In the genomic region with DNA sequence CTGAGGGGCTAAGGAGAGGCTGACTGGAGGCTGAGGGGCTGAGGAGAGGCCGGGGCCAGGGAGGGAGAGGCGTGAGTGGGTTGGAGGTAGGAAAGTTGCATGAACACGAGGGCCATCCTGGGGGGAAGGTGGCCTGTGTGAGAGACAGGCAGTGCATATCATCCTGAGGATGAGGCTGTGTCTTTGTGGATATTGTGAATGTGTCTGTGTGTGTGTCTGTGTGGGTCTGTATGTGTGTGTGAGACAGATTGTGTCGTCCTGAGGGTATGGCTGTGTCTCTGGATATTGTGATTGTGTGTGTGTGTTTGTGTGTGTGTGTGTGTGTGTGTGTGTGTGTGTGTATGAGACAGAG, we compare ENCODE assay signal across 8 cellular contexts. TPM values are rescaled to one million over a fixed set of nuclear protein-coding genes. Genes with fewer than 3 reads are reported as not detected.
DNase-seq lines count a peak whose midpoint lies in the region; ATAC-seq and TF ChIP-seq lines count a peak whose summit lies in the region.

No MANE protein-coding gene starts in this region.

- 0 to 4% methylated on average over 3 to 4 of the region's 4 CpGs for WGBS in esophagus squamous epithelium, 2 donors

- H4K20me1 ChIP-seq in OCI-LY7 (ENCODE audit: insufficient read depth, low read length), result no peaks in the 10 kb centered on the region

- no peak for ATAC-seq in HG03039 (IDR thresholded peaks at IDR 0.05; ENCODE audit: unreplicated experiment)
- ATAC-seq in HG02763 (IDR thresholded peaks at IDR 0.05; ENCODE audit: unreplicated experiment), result no peak

- no peak for TF ChIP-seq CTCF in OCI-LY7 (conservative IDR thresholded peaks at IDR 0.05; ENCODE audit: low read length)
- no peak for TF ChIP-seq CTCF in esophagus squamous epithelium (IDR thresholded peaks at IDR 0.05)
- no peak for TF ChIP-seq CTCF in parathyroid adenoma (IDR thresholded peaks at IDR 0.05)

- peak overlapping the region; percentile 75 for H3K4me2 ChIP-seq in OCI-LY7 (ENCODE audit: low read length)
- H3K4me2 ChIP-seq in parathyroid adenoma (ENCODE audit: low read length), result peak overlapping the region; percentile 66

- peak overlapping the region; percentile 31 for H3K9ac ChIP-seq in parathyroid adenoma

- CTCF ChIA-PET in OCI-LY7 (lab: Charles Lee; ENCODE audit: unreplicated experiment), result no interaction called here

- H2AFZ ChIP-seq in OCI-LY7 (ENCODE audit: low read length), result peak overlapping the region; percentile 84
- H2AFZ ChIP-seq in parathyroid adenoma, result peak overlapping the region; percentile 93

- POLR2A ChIA-PET in OCI-LY7 (lab: Charles Lee), result no interaction called here

- H3K27me3 ChIP-seq in esophagus squamous epithelium, result no peaks in the 10 kb centered on the region
- no peaks in the 10 kb centered on the region for H3K27me3 ChIP-seq in parathyroid adenoma (ENCODE audit: control insufficient read depth, insufficient read depth, low read length)

- H3K4me1 ChIP-seq in OCI-LY7 (ENCODE audit: insufficient read depth, low read length, poor library complexity, severe bottlenecking) (peaks cover 5% of the 10 kb centered on the region), esophagus squamous epithelium (peaks cover 0 to 21% (median 9%) of the 10 kb centered on the region in 3 donors), parathyroid adenoma (no peaks in the 10 kb centered on the region)

- H3K4me3 ChIP-seq in OCI-LY7 (ENCODE audit: low read depth, low read length, poor library complexity, severe bottlenecking) (peak overlapping the region; percentile 93), esophagus squamous epithelium (peak overlapping the region; percentile 80 to 100 (median 90)), parathyroid adenoma (ENCODE audit: low read depth, low read length) (peak overlapping the region; percentile 71)

- intact Hi-C loops in OCI-LY7 (cut with micrococcal nuclease; ENCODE audit: unreplicated experiment), result no loop called here
- intact Hi-C loops in esophagus squamous epithelium (cut with DNase I), result no loop called here

- TF ChIP-seq POLR2A in esophagus squamous epithelium (IDR thresholded peaks at IDR 0.05), result no peak

- no TSS peak for BruUV-seq in OCI-LY7 (replicated peaks; lab: Mats Ljungman, UMichigan)

- H3K9me2 ChIP-seq in OCI-LY7 (ENCODE audit: insufficient read depth, low read length), result no peaks in the 10 kb centered on the region

- peaks cover 5% of the 10 kb centered on the region; the same call in 1 of the 2 replicates for H3K79me2 ChIP-seq in OCI-LY7 (ENCODE audit: insufficient read depth, low read depth, low read length)
- peaks cover 11% of the 10 kb centered on the region for H3K79me2 ChIP-seq in parathyroid adenoma

- H3K9me3 ChIP-seq in OCI-LY7 (ENCODE audit: low read length) (no peaks in the 10 kb centered on the region), esophagus squamous epithelium (peaks cover 0 to 29% (median 0%) of the 10 kb centered on the region in 3 donors), parathyroid adenoma (ENCODE audit: control insufficient read depth, low read length) (no peaks in the 10 kb centered on the region)

- no peak overlapping the region for H3K27ac ChIP-seq in OCI-LY7 (ENCODE audit: low read depth, low read length, poor library complexity, severe bottlenecking)
- H3K27ac ChIP-seq in esophagus squamous epithelium, result peak overlapping the region; percentile 79 to 88 (median 84)
- peak overlapping the region; percentile 68 for H3K27ac ChIP-seq in parathyroid adenoma

- peaks cover 10% of the 10 kb centered on the region; the same call in 1 of the 2 replicates for H3K36me3 ChIP-seq in OCI-LY7 (ENCODE audit: insufficient read depth, low read length)
- peaks cover 0 to 24% (median 0%) of the 10 kb centered on the region in 3 donors for H3K36me3 ChIP-seq in esophagus squamous epithelium
- H3K36me3 ChIP-seq in parathyroid adenoma (ENCODE audit: control insufficient read depth, insufficient read depth, low read length), result no peaks in the 10 kb centered on the region

- peak; percentile 82 for DNase-seq in NCI-H2227 treated with DMSO at 0.1 percent for 48 hours (lab: John Stamatoyannopoulos, UW)
- no peak for DNase-seq in NCI-H2227 (lab: John Stamatoyannopoulos, UW; ENCODE audit: unreplicated experiment)
- DNase-seq in OCI-LY7 (ENCODE audit: low spot score), result no peak
- DNase-seq in esophagus squamous epithelium (lab: John Stamatoyannopoulos, UW), result no peak
- no peak for DNase-seq in SW480 (ENCODE audit: low spot score)

RNA-seq across cellular contexts. Expression of gene ZNF71, which starts 0.4 kb away (rescaled TPM):
- total RNA-seq in OCI-LY7 (2014; rRNA removed; shearing (Covaris generic)), result 5.6 and 6.2 TPM in 2 replicates
- 4.5 and 6.3 TPM in 2 replicates for total RNA-seq in OCI-LY7 (2022)
- total RNA-seq in esophagus squamous epithelium, result 1 to 10 TPM; 3.0 to 8.4 (median 3.4) TPM

RNA-seq across cellular contexts. Expression of gene ZNF470, which starts 28.3 kb away (rescaled TPM):
- total RNA-seq in OCI-LY7 (2014; rRNA removed; shearing (Covaris generic)), result 0.54 and 1.1 TPM in 2 replicates
- total RNA-seq in OCI-LY7 (2022), result 0.92 and 1.2 TPM in 2 replicates
- 1 to 10 TPM; 1.1 to 5.0 (median 1.7) TPM for total RNA-seq in esophagus squamous epithelium

RNA-seq across cellular contexts. Expression of gene SMIM17, which starts 47.4 kb away (rescaled TPM):
- 0.18 TPM in 1 of 2 replicates, not detected in the other for total RNA-seq in OCI-LY7 (2014; rRNA removed; shearing (Covaris generic))
- total RNA-seq in OCI-LY7 (2022) (not detected in 2 replicates), esophagus squamous epithelium (under 1 TPM in 1 of 4 donors, not detected in 3; 0.87 TPM)

RNA-seq across cellular contexts. Expression of gene ZFP28, which starts 56.8 kb away (rescaled TPM):
- not detected in 2 replicates for total RNA-seq in OCI-LY7 (2014; rRNA removed; shearing (Covaris generic))
- not detected in 2 replicates for total RNA-seq in OCI-LY7 (2022)
- total RNA-seq in esophagus squamous epithelium, result 1 to 10 TPM; 1.3 to 6.9 (median 3.1) TPM
